Comparison of ENCODE assay signal across 23 cellular contexts in the genomic region with DNA sequence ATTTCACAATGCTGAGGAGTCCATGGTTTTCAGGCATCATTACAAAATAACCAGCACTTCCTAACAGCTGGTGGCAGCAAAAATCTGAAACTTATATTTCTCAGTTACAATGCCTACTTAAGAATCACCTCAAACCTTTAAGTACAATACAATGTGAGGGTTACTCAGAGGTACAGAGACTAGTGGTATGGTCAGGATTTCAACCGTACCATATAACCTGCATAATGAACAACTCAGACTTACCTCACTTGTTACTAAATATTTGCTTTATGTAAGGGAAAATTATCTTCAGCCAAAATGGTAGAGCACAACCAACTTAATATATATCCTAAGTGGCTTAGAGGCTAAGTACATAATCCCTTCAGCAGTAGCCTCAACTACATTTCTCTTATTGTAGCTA.
"Had no signal": no experiment of that assay in that cellular context is flagged by ENCODE, and none has a peak within 500 bp of the region (broad histone marks: within the 10 kb centered on the region; RNA-seq: fewer than 3 reads in every experiment).

No MANE protein-coding gene starts in this region.

- H3K27me3 Mint-ChIP-seq: dendritic cell treated with granulocyte-macrophage colony-stimulating factor and Interleukin-4, amounts not matched to agents 40 ng/mL and 50 ng/mL, for 4 days; effector memory CD8-positive, alpha-beta T cell; naive thymus-derived CD4-positive, alpha-beta T cell; stimulated activated memory B cell treated with anti-CD40 and anti-IgM and Interleukin-4, amounts not matched to agents 10 μg/mL and 1 μg/mL and 100 μg/mL, for 72 hours; stimulated activated naive CD8-positive, alpha-beta T cell treated with anti-CD3 and anti-CD28 coated beads, Interleukin-15, amount 100 ng/mL, for 72 hours had no signal

- H3K9me3 ChIP-seq: gastrocnemius medialis, heart right ventricle, prostate gland, right lobe of liver, spleen, testis, tibial nerve, upper lobe of right lung, vagina had no signal

- DNase-seq: effector memory CD8-positive, alpha-beta T cell; erythroblast; gastrocnemius medialis; heart right ventricle; hypothalamus; mammary epithelial cell; naive thymus-derived CD4-positive, alpha-beta T cell; nephron progenitor cell; right lobe of liver; spleen; stimulated activated CD4-positive, alpha-beta T cell treated with anti-CD3 and anti-CD28 coated beads, Interleukin-15, amount 100 ng/mL, for 24 hours; stimulated activated CD4-positive, alpha-beta T cell treated with anti-CD3 and anti-CD28 coated beads, Interleukin-1b, Interleukin-23, amount 100 ng/mL, for 48 hours; stimulated activated CD4-positive, alpha-beta T cell treated with anti-CD3 and anti-CD28 coated beads, Interleukin-4, amount 100 ng/mL, for 24 hours; stimulated activated naive CD8-positive, alpha-beta T cell treated with anti-CD3 and anti-CD28 coated beads, Interleukin-15, amount 100 ng/mL, for 72 hours; testis; upper lobe of right lung had no signal

- H3K27me3 ChIP-seq: gastrocnemius medialis, heart right ventricle, right lobe of liver, spleen, testis, tibial nerve, upper lobe of right lung, vagina had no signal

- H3K27ac ChIP-seq: gastrocnemius medialis, heart right ventricle, parathyroid adenoma, prostate gland, right lobe of liver, spleen, testis, tibial nerve, upper lobe of right lung, vagina had no signal

- H3K4me1 Mint-ChIP-seq: stimulated activated naive CD8-positive, alpha-beta T cell treated with anti-CD3 and anti-CD28 coated beads, Interleukin-15, amount 100 ng/mL, for 72 hours had no signal

- ATAC-seq: effector memory CD8-positive, alpha-beta T cell; gastrocnemius medialis; left lobe of liver; naive thymus-derived CD4-positive, alpha-beta T cell; right lobe of liver; stimulated activated memory B cell treated with anti-CD40 and anti-IgM and Interleukin-4, amounts not matched to agents 10 μg/mL and 1 μg/mL and 100 μg/mL, for 72 hours; stimulated activated naive CD8-positive, alpha-beta T cell treated with anti-CD3 and anti-CD28 coated beads, Interleukin-15, amount 100 ng/mL, for 72 hours; upper lobe of right lung had no signal

- H3K4me1 ChIP-seq: gastrocnemius medialis, parathyroid adenoma, prostate gland, right lobe of liver, testis, upper lobe of right lung had no signal

- H3K4me3 Mint-ChIP-seq: dendritic cell treated with granulocyte-macrophage colony-stimulating factor and Interleukin-4, amounts not matched to agents 40 ng/mL and 50 ng/mL, for 4 days; effector memory CD8-positive, alpha-beta T cell; naive thymus-derived CD4-positive, alpha-beta T cell; nephron progenitor cell; stimulated activated memory B cell treated with anti-CD40 and anti-IgM and Interleukin-4, amounts not matched to agents 10 μg/mL and 1 μg/mL and 100 μg/mL, for 72 hours; stimulated activated naive CD8-positive, alpha-beta T cell treated with anti-CD3 and anti-CD28 coated beads, Interleukin-15, amount 100 ng/mL, for 72 hours had no signal

- H3K9me3 Mint-ChIP-seq: dendritic cell treated with granulocyte-macrophage colony-stimulating factor and Interleukin-4, amounts not matched to agents 40 ng/mL and 50 ng/mL, for 4 days; effector memory CD8-positive, alpha-beta T cell; nephron progenitor cell; stimulated activated memory B cell treated with anti-CD40 and anti-IgM and Interleukin-4, amounts not matched to agents 10 μg/mL and 1 μg/mL and 100 μg/mL, for 72 hours; stimulated activated naive CD8-positive, alpha-beta T cell treated with anti-CD3 and anti-CD28 coated beads, Interleukin-15, amount 100 ng/mL, for 72 hours had no signal

- H3K4me3 ChIP-seq: gastrocnemius medialis, heart right ventricle, prostate gland, right lobe of liver, spleen, testis, tibial nerve, upper lobe of right lung, vagina had no signal

- H3K36me3 ChIP-seq: gastrocnemius medialis, heart right ventricle, prostate gland, right lobe of liver, spleen, tibial nerve, upper lobe of right lung, vagina had no signal

- H3K27ac Mint-ChIP-seq: dendritic cell treated with granulocyte-macrophage colony-stimulating factor and Interleukin-4, amounts not matched to agents 40 ng/mL and 50 ng/mL, for 4 days; effector memory CD8-positive, alpha-beta T cell; naive thymus-derived CD4-positive, alpha-beta T cell; nephron progenitor cell; stimulated activated memory B cell treated with anti-CD40 and anti-IgM and Interleukin-4, amounts not matched to agents 10 μg/mL and 1 μg/mL and 100 μg/mL, for 72 hours; stimulated activated naive CD8-positive, alpha-beta T cell treated with anti-CD3 and anti-CD28 coated beads, Interleukin-15, amount 100 ng/mL, for 72 hours had no signal
